Comparison of ENCODE assay signal across 10 cellular contexts in genomic region chr19:35919306-35919705, GRCh38. TPM values are rescaled to one million over a fixed set of nuclear protein-coding genes. Genes with fewer than 3 reads are reported as not detected.
"Had no signal": no experiment of that assay in that cellular context is flagged by ENCODE, and none has a peak within 500 bp of the region (broad histone marks: within the 10 kb centered on the region; RNA-seq: fewer than 3 reads in every experiment).

No MANE protein-coding gene starts in this region.

- H3K9me3 ChIP-seq: HAP-1 had no signal

- H3K9me3 Mint-ChIP-seq: HFFc6 had no signal

- ATAC-seq: HCT116 had no signal

- DNase-seq: GM23248, GOT3, H7, HFFc6, IMR-90 had no signal

- H3K27ac Mint-ChIP-seq: HFFc6 had no signal

- H3K27ac ChIP-seq: GM23248, HL-60 had no signal

- H3K4me3 ChIP-seq: GM23248, HAP-1 had no signal

- H3K4me1 ChIP-seq: HAP-1 had no signal

- H3K36me3 ChIP-seq: HAP-1 had no signal

- H2AFZ ChIP-seq: GM23248 had no signal

- H3K4me3 Mint-ChIP-seq: HFFc6 had no signal

- H3K9ac ChIP-seq: GM23248 had no signal

RNA-seq across cellular contexts. Expression of gene TYROBP, which starts 11.2 kb away (rescaled TPM):
- total RNA-seq: GM23248, H4, H7, HFFc6, HT1080, IMR-90 had no signal
- polyA plus RNA-seq: GM23248, IMR-90 had no signal

RNA-seq across cellular contexts. Expression of gene HCST, which starts 17.0 kb away (rescaled TPM):
- total RNA-seq: GM23248, H4, HT1080, IMR-90 had no signal
